In the genomic region with DNA sequence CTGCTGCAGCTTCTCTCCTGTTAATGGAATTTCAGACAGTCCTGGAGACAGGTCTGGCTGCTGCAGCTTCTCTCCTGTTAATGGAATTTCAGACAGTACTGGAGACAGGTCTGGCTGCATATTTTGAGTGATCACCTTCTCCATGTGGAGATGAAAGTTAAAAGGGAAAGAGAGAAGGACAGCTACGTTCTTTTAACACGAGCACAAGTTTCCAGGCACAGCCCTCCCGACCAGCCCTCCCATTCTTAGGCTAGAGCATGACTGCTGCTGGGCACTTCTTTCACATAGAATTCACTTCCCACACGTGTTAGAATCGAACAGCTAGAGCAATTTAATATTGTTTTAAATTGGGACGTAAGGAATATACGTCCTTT, we compare ENCODE assay signal across 9 cellular contexts.
A peak's percentile ranks its signal among the peaks of the same experiment; 100 is the strongest.
DNase-seq lines count a peak whose midpoint lies in the region; ATAC-seq and TF ChIP-seq lines count a peak whose summit lies in the region.
"Had no signal": no experiment of that assay in that cellular context is flagged by ENCODE, and none has a peak within 500 bp of the region (broad histone marks: within the 10 kb centered on the region; RNA-seq: fewer than 3 reads in every experiment).

No MANE protein-coding gene starts in this region.

- H3K27me3 ChIP-seq in ACC112 (ENCODE audit: insufficient read depth, low read length) (no peaks in the 10 kb centered on the region), OCI-LY3 (ENCODE audit: low read depth, low read length) (no peaks in the 10 kb centered on the region), muscle layer of duodenum (ENCODE audit: low read depth, low read length) (no peaks in the 10 kb centered on the region)

- no peak overlapping the region for H3K27ac ChIP-seq in ACC112 (ENCODE audit: low read depth, low read length)
- no peak overlapping the region for H3K27ac ChIP-seq in OCI-LY3 (ENCODE audit: low read length)
- H3K27ac ChIP-seq in muscle layer of duodenum (ENCODE audit: low read length), result peak overlapping the region; percentile 93

- no peak for TF ChIP-seq CTCF in OCI-LY3 (IDR thresholded peaks at IDR 0.05; ENCODE audit: low read depth, low read length)

- H3K4me3 ChIP-seq in ACC112 (ENCODE audit: low read depth, low read length) (peak overlapping the region; percentile 66), OCI-LY3 (ENCODE audit: low read length) (peak overlapping the region; percentile 53), muscle layer of duodenum (ENCODE audit: low read depth in 1 of 2, low read length in 2 of 2) (peak overlapping the region; percentile 25 to 63)

- peak overlapping the region; percentile 53 for H3K4me2 ChIP-seq in OCI-LY3 (ENCODE audit: low read length)

- H3K9me3 ChIP-seq in OCI-LY3 (ENCODE audit: insufficient read depth, low read length) (no peaks in the 10 kb centered on the region), muscle layer of duodenum (ENCODE audit: control insufficient read depth in 1 of 2, low read length in 2 of 2) (no peaks in the 10 kb centered on the region)

- peak; percentile 44 for DNase-seq in dermis blood vessel endothelial cell
- no peak for DNase-seq in HT-29 (ENCODE audit: low spot score)
- no peak for DNase-seq in effector CD4-positive, alpha-beta T cell
- DNase-seq: MV-4-11 had no signal

- H3K79me2 ChIP-seq in ACC112 (ENCODE audit: control insufficient read depth, insufficient read depth, low read length, unreplicated experiment), result peaks cover 30% of the 10 kb centered on the region
- no peaks in the 10 kb centered on the region for H3K79me2 ChIP-seq in OCI-LY3 (ENCODE audit: low read length)

- H2AFZ ChIP-seq in ACC112 (ENCODE audit: low read length, unreplicated experiment), result no peak overlapping the region
- H2AFZ ChIP-seq in OCI-LY3 (ENCODE audit: low read depth, low read length), result 0 out of 2 replicates have a peak overlapping the region, but pooled peaks have one; percentile 15

- H4K20me1 ChIP-seq in OCI-LY3 (ENCODE audit: insufficient read depth, low read length), result no peaks in the 10 kb centered on the region

- H3K9ac ChIP-seq in OCI-LY3 (ENCODE audit: low read length), result peak overlapping the region; percentile 29

- no peak for ATAC-seq in esophagus mucosa
- no peak for ATAC-seq in HG02763 (IDR thresholded peaks at IDR 0.05; ENCODE audit: unreplicated experiment)

- H3K36me3 ChIP-seq in ACC112 (ENCODE audit: insufficient read depth, low read length) (peaks cover 26% of the 10 kb centered on the region), OCI-LY3 (replicated peaks; ENCODE audit: low read depth, low read length) (no peaks in the 10 kb centered on the region), muscle layer of duodenum (ENCODE audit: control insufficient read depth in 1 of 2, insufficient read depth in 2 of 2, low read length in 2 of 2) (peaks cover 19 to 23% of the 10 kb centered on the region in 2 donors)

- H3K4me1 ChIP-seq in ACC112 (ENCODE audit: control insufficient read depth, insufficient read depth, low read length, unreplicated experiment) (peaks cover 21% of the 10 kb centered on the region), OCI-LY3 (ENCODE audit: low read length) (peaks cover 10% of the 10 kb centered on the region), muscle layer of duodenum (ENCODE audit: control insufficient read depth in 1 of 2, insufficient read depth in 2 of 2, low read length in 2 of 2) (peaks cover 3 to 23% of the 10 kb centered on the region in 2 donors)
